Comparison of ENCODE assay signal across 8 cellular contexts in the genomic region with DNA sequence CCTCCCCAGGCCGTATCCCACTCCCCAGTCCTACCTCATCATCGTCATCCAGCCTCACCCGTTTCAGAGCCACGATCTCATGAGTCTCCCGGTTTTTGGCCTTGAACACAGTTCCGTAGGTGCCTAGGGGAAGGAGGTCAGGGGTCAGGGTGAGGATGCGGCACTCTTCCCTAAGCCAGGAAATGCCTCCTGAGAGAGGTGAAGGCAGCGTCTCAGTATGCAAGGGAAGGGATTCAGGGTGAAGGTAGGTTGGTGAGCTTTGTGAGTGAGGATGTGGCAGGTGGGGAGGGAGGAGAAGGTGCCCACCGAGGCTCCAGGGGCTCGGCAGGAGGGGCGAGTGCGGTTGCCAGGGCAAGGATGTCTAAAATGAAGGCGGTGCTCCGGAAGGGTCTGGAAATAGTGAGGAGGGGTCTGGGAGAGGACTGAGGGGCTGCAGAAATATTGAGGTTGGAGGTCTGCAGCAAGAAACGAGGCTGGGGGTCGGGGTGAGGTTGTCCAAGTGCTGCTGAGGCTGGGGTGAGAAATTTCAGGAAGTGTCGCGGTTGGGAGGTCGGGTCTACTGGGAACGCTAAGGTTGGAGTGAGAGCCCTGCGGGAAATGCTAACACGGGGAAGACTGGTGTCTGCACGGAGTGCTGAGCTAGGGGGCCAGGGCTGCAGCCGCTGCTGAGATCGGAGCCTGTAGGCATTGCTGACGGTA. TPM values are rescaled to one million over a fixed set of nuclear protein-coding genes. Genes with fewer than 3 reads are reported as not detected.
A peak's percentile ranks its signal among the peaks of the same experiment; 100 is the strongest.
DNase-seq lines count a peak whose midpoint lies in the region; ATAC-seq and TF ChIP-seq lines count a peak whose summit lies in the region.

No MANE protein-coding gene starts in this region.

- no peaks in the 10 kb centered on the region for H3K9me3 Mint-ChIP-seq in activated CD4-positive, alpha-beta memory T cell treated with anti-CD3 and anti-CD28 coated beads for 36 hours

- POLR2A ChIA-PET in activated CD4-positive, alpha-beta memory T cell treated with anti-CD3 and anti-CD28 coated beads for 36 hours (lab: Charles Lee), result interaction anchor here (0.5 kb wide), 1 partner anchor 170 kb away, joined by 3 read pairs; the partner anchor contains the start of gene ABCF2

- H3K4me3 ChIP-seq in AG09309 (ENCODE audit: control insufficient read depth, low read depth, low read length), result peak overlapping the region; percentile 57
- H3K4me3 ChIP-seq in iPS-11a (ENCODE audit: low read depth, low read length), result peak overlapping the region; percentile 76
- H3K4me3 ChIP-seq in stomach smooth muscle (ENCODE audit: low read length in 2 of 2), result peak overlapping the region; percentile 88 to 96

- H3K27ac Mint-ChIP-seq in activated CD4-positive, alpha-beta memory T cell treated with anti-CD3 and anti-CD28 coated beads for 36 hours, result no peak overlapping the region

- peaks cover 2% of the 10 kb centered on the region for H3K36me3 Mint-ChIP-seq in activated CD4-positive, alpha-beta memory T cell treated with anti-CD3 and anti-CD28 coated beads for 36 hours

- H3K36me3 ChIP-seq in stomach smooth muscle (ENCODE audit: control insufficient read depth in 2 of 2, insufficient read depth in 2 of 2, low read length in 2 of 2), result no peaks in the 10 kb centered on the region

- peak; percentile 8 for ATAC-seq in HG03175 (IDR thresholded peaks at IDR 0.05; ENCODE audit: unreplicated experiment)

- no peaks in the 10 kb centered on the region for H3K9me3 ChIP-seq in stomach smooth muscle (ENCODE audit: control insufficient read depth in 2 of 2, low read length in 2 of 2)

- no peaks in the 10 kb centered on the region for H3K27me3 Mint-ChIP-seq in activated CD4-positive, alpha-beta memory T cell treated with anti-CD3 and anti-CD28 coated beads for 36 hours

- H3K27ac ChIP-seq in stomach smooth muscle (ENCODE audit: low read length), result no peak overlapping the region

- CTCF ChIA-PET in activated CD4-positive, alpha-beta memory T cell treated with anti-CD3 and anti-CD28 coated beads for 36 hours (lab: Charles Lee), result interaction anchor here (1.4 kb wide), 1 partner anchor 39 kb away, joined by 4 read pairs; no protein-coding TSS in a partner anchor

- TF ChIP-seq CTCF in AG09309 (IDR thresholded peaks at IDR 0.05; ENCODE audit: control insufficient read depth, insufficient read depth, low read depth, low read length, missing control alignments), result no peak

- H3K4me1 Mint-ChIP-seq in activated CD4-positive, alpha-beta memory T cell treated with anti-CD3 and anti-CD28 coated beads for 36 hours (ENCODE audit: low read depth), result peaks cover 27% of the 10 kb centered on the region

- DNase-seq in AG09309 (ENCODE audit: low read depth) (no peak), GM19240 (ENCODE audit: insufficient read length, low spot score) (peak; percentile 56), mucosa of gallbladder (ENCODE audit: low spot score) (no peak), MV-4-11 (lab: John Stamatoyannopoulos, UW) (no peak)
- DNase-seq in activated CD4-positive, alpha-beta memory T cell treated with anti-CD3 and anti-CD28 coated beads for 36 hours, result no peak

- peak overlapping the region; percentile 89 for H3K4me3 Mint-ChIP-seq in activated CD4-positive, alpha-beta memory T cell treated with anti-CD3 and anti-CD28 coated beads for 36 hours

- H3K9ac ChIP-seq in stomach smooth muscle (ENCODE audit: low read length in 2 of 2), result peak overlapping the region; percentile 60 to 64

- no peaks in the 10 kb centered on the region for H3K27me3 ChIP-seq in stomach smooth muscle (ENCODE audit: control insufficient read depth in 1 of 2, insufficient read depth in 2 of 2, low read length in 2 of 2)

- peaks cover 44% of the 10 kb centered on the region for H3K4me1 ChIP-seq in stomach smooth muscle (ENCODE audit: control insufficient read depth, insufficient read depth, low read length)

- intact Hi-C loops in activated CD4-positive, alpha-beta memory T cell treated with anti-CD3 and anti-CD28 coated beads for 36 hours (cut with micrococcal nuclease), result loop anchor here (10.0 kb wide), 1 partner anchor 298 kb away; no protein-coding TSS in a partner anchor

RNA-seq across cellular contexts. Expression of gene CDK5, which starts 0.5 kb away (rescaled TPM):
- 10 to 100 TPM; 12.8 to 14.1 TPM for total RNA-seq in activated CD4-positive, alpha-beta memory T cell treated with anti-CD3 and anti-CD28 coated beads for 36 hours
- 15.9 TPM for total RNA-seq in mucosa of gallbladder

RNA-seq across cellular contexts. Expression of gene SLC4A2, which starts 2.2 kb away (rescaled TPM):
- 10 to 100 TPM; 46.7 to 50.5 TPM for total RNA-seq in activated CD4-positive, alpha-beta memory T cell treated with anti-CD3 and anti-CD28 coated beads for 36 hours
- 193 TPM for total RNA-seq in mucosa of gallbladder

RNA-seq across cellular contexts. Expression of gene ASIC3, which starts 8.9 kb away (rescaled TPM):
- 1 to 10 TPM; 5.3 to 7.6 TPM for total RNA-seq in activated CD4-positive, alpha-beta memory T cell treated with anti-CD3 and anti-CD28 coated beads for 36 hours
- 4.4 TPM for total RNA-seq in mucosa of gallbladder

RNA-seq across cellular contexts. Expression of gene FASTK, which starts 23.4 kb away (rescaled TPM):
- total RNA-seq in activated CD4-positive, alpha-beta memory T cell treated with anti-CD3 and anti-CD28 coated beads for 36 hours, result 10 to 100 TPM; 56.8 to 57.4 TPM
- total RNA-seq in mucosa of gallbladder, result 121 TPM

RNA-seq across cellular contexts. Expression of gene TMUB1, which starts 26.1 kb away (rescaled TPM):
- 10 to 100 TPM; 53.8 to 60.9 TPM for total RNA-seq in activated CD4-positive, alpha-beta memory T cell treated with anti-CD3 and anti-CD28 coated beads for 36 hours
- 69.1 TPM for total RNA-seq in mucosa of gallbladder
